ENCODE assay signal across 22 cellular contexts in genomic region chr16:81875461-81875860, GRCh38.
"Had no signal": no experiment of that assay in that cellular context is flagged by ENCODE, and none has a peak within 500 bp of the region (broad histone marks: within the 10 kb centered on the region; RNA-seq: fewer than 3 reads in every experiment).

No MANE protein-coding gene starts in this region.

- ATAC-seq: body of pancreas; left lobe of liver; lower lobe of right lung; naive thymus-derived CD4-positive, alpha-beta T cell had no signal

- H3K27me3 Mint-ChIP-seq: activated naive CD4-positive, alpha-beta T cell treated with anti-CD3 and anti-CD28 coated beads, Interleukin-2, amount 50 U/mL, for 24 hours had no signal

- FAIRE-seq: endometrium had no signal

- H3K9ac ChIP-seq: neural progenitor cell had no signal

- H3K36me3 ChIP-seq: lower lobe of right lung, neural progenitor cell, prostate gland, right atrium auricular region, thoracic aorta, upper lobe of left lung had no signal

- H3K9me3 ChIP-seq: body of pancreas, lower lobe of right lung, prostate gland, right atrium auricular region, spleen, thoracic aorta, upper lobe of left lung had no signal

- H3K4me3 ChIP-seq: body of pancreas, lower lobe of right lung, neural progenitor cell, prostate gland, right atrium auricular region, spleen, thoracic aorta, upper lobe of left lung had no signal

- H2AFZ ChIP-seq: neural progenitor cell had no signal

- H3K9me3 Mint-ChIP-seq: activated naive CD4-positive, alpha-beta T cell treated with anti-CD3 and anti-CD28 coated beads, Interleukin-2, amount 50 U/mL, for 24 hours; immature natural killer cell; naive thymus-derived CD4-positive, alpha-beta T cell; neural progenitor cell had no signal

- H3K4me2 ChIP-seq: neural progenitor cell had no signal

- H3K4me1 ChIP-seq: prostate gland had no signal

- H3K27ac Mint-ChIP-seq: activated naive CD4-positive, alpha-beta T cell treated with anti-CD3 and anti-CD28 coated beads, Interleukin-2, amount 50 U/mL, for 24 hours; neural progenitor cell had no signal

- H3K4me1 Mint-ChIP-seq: activated naive CD4-positive, alpha-beta T cell treated with anti-CD3 and anti-CD28 coated beads, Interleukin-2, amount 50 U/mL, for 24 hours had no signal

- H3K4me3 Mint-ChIP-seq: activated naive CD4-positive, alpha-beta T cell treated with anti-CD3 and anti-CD28 coated beads, Interleukin-2, amount 50 U/mL, for 24 hours; immature natural killer cell; naive thymus-derived CD4-positive, alpha-beta T cell; neural progenitor cell had no signal

- H3K27me3 ChIP-seq: body of pancreas, neural progenitor cell, right atrium auricular region, spleen, upper lobe of left lung had no signal

- H3K36me3 Mint-ChIP-seq: activated naive CD4-positive, alpha-beta T cell treated with anti-CD3 and anti-CD28 coated beads, Interleukin-2, amount 50 U/mL, for 24 hours; naive thymus-derived CD4-positive, alpha-beta T cell; neural progenitor cell had no signal

- DNase-seq: activated CD4-positive, alpha-beta T cell treated with anti-CD3 and anti-CD28 coated beads for 1 hour; activated CD4-positive, alpha-beta T cell treated with anti-CD3 and anti-CD28 coated beads, Interleukin-2, amount 50 U/mL, for 1 hour; activated gamma-delta T cell treated with Interleukin-2 at 50 U/mL for 16 hours; activated T-cell treated with anti-CD3 and anti-CD28 coated beads, Interleukin-2, amount 50 U/mL, for 1 hour; anterior cingulate cortex; body of pancreas; erythroblast; foreskin fibroblast; immature natural killer cell; lower lobe of right lung; naive thymus-derived CD4-positive, alpha-beta T cell; spleen; stimulated activated CD4-positive, alpha-beta T cell treated with anti-CD3 and anti-CD28 coated beads, Interleukin-4, amount 100 ng/mL, for 1 hour; stimulated activated naive CD4-positive, alpha-beta T cell treated with Interleukin-2 at 50 U/mL for 16 hours; upper lobe of left lung had no signal

- H3K27ac ChIP-seq: body of pancreas, lower lobe of right lung, neural progenitor cell, prostate gland, right atrium auricular region, spleen, thoracic aorta, upper lobe of left lung had no signal
